ENCODE assay signal across 25 cellular contexts in the genomic region with DNA sequence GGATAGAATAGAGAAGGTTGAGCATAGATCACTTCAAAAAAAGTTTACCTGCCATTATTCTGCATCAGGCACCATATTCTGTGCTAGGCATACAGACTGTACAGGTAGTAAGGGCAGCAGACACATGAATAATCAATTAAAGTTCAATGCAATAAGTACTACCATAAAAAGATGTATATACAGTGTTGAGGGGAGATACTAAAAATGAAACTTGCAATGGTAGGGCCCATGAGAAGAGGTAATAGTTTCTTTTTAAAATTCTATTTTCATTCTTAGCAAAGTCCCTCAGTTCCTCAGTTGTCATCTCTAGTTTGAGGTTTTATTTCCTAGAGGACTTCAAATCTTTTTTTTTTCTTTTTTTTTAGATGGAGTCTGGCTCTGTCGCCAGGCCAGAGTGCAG.
A peak's percentile ranks its signal among the peaks of the same experiment; 100 is the strongest.
DNase-seq lines count a peak whose midpoint lies in the region; ATAC-seq, FAIRE-seq and TF ChIP-seq lines count a peak whose summit lies in the region.
"Had no signal": no experiment of that assay in that cellular context is flagged by ENCODE, and none has a peak within 500 bp of the region (broad histone marks: within the 10 kb centered on the region; RNA-seq: fewer than 3 reads in every experiment).

No MANE protein-coding gene starts in this region.

- no peaks in the 10 kb centered on the region for H3K36me3 ChIP-seq in kidney (ENCODE audit: control insufficient read depth in 1 of 2, insufficient read depth in 2 of 2, low read length in 2 of 2)
- H3K36me3 ChIP-seq: BE2C; BLaER1 treated with 17β-estradiol and CSF1 and Interleukin-3, amounts not matched to agents 10 nM and 100 nM had no signal

- TF ChIP-seq CTCF in kidney (IDR thresholded peaks at IDR 0.05; ENCODE audit: borderline replicate concordance, extremely low read depth, insufficient read depth) = no peak

- no peak overlapping the region for H3K4me3 ChIP-seq in kidney (ENCODE audit: low read length in 2 of 2)
- H3K4me3 ChIP-seq: A549; BLaER1 treated with 17β-estradiol and CSF1 and Interleukin-3, amounts not matched to agents 10 nM and 100 nM; GM23248 had no signal

- no peak overlapping the region for H3K9ac ChIP-seq in kidney (ENCODE audit: low read length in 2 of 2)
- H3K9ac ChIP-seq: BLaER1 treated with 17β-estradiol and CSF1 and Interleukin-3, amounts not matched to agents 10 nM and 100 nM; GM23248 had no signal

- no peak overlapping the region for H3K27ac ChIP-seq in kidney (ENCODE audit: low read depth in 2 of 2, low read length in 2 of 2)
- H3K27ac ChIP-seq: A549; BLaER1 treated with 17β-estradiol and CSF1 and Interleukin-3, amounts not matched to agents 10 nM and 100 nM; GM23248 had no signal

- no peak for FAIRE-seq in kidney (lab: Jason Lieb, UNC)
- FAIRE-seq: A549, D721Med, GM12892, GM19239, H1 had no signal

- ATAC-seq in GM18867 (IDR thresholded peaks at IDR 0.05; ENCODE audit: unreplicated experiment) (peak; percentile 89), GM21360 (IDR thresholded peaks at IDR 0.05; ENCODE audit: unreplicated experiment) (peak; percentile 38), HG03432 (IDR thresholded peaks at IDR 0.05; ENCODE audit: unreplicated experiment) (peak; percentile 53)
- ATAC-seq: A549 had no signal

- H3K4me1 ChIP-seq in kidney (ENCODE audit: control insufficient read depth in 1 of 2, insufficient read depth in 1 of 2, low read depth in 1 of 2, low read length in 2 of 2) = no peaks in the 10 kb centered on the region
- H3K4me1 ChIP-seq: A549; BE2C; BLaER1 treated with 17β-estradiol and CSF1 and Interleukin-3, amounts not matched to agents 10 nM and 100 nM had no signal

- H3K9me3 ChIP-seq in kidney (ENCODE audit: control insufficient read depth in 1 of 2, low read length in 2 of 2) = no peaks in the 10 kb centered on the region
- H3K9me3 ChIP-seq: A549, BE2C had no signal

- intact Hi-C loops in kidney (cut with DNase I) = no loop called here

- DNase-seq in NCI-H2196 (lab: John Stamatoyannopoulos, UW; ENCODE audit: unreplicated experiment) (no peak), kidney (no peak)
- DNase-seq in NK-92 treated with Interleukin-12 subunit alpha and Interleukin-12 subunit beta, amount 100 ng/mL, for 24 hours (lab: John Stamatoyannopoulos, UW) = no peak
- DNase-seq: 8988T; ACHN; AML-193; BE2C; CD4-positive, alpha-beta T cell; CD8-positive, alpha-beta memory T cell; DMS 273 treated with DMSO at 0.1 percent for 48 hours; DMS79; EL; GDM1; GM23248; H7; HCEC 1CT had no signal

Comparison
In these comparisons a context has a peak if more than half of its experiments do, and no peak if none do; other contexts are left out.
1. ATAC-seq: peak in every context shown above with its lines; median percentile 89 in GM18867; 53 in HG03432; 38 in GM21360.